ENCODE assay signal across 1 cellular context in genomic region chr1:202018476-202019234, GRCh38.
TF ChIP-seq lines count a peak whose summit lies in the region.

No MANE protein-coding gene starts in this region.

TF ChIP-seq in HepG2, 621 proteins besides CTCF, POLR2A, EP300 and RAD21 (continued from another document and continues in another):
- TF ChIP-seq ZNF687 (CRISPR knock-in tag; IDR thresholded peaks at IDR 0.05) (peak; percentile 75), ZNF761 (CRISPR knock-in tag; conservative IDR thresholded peaks at IDR 0.05) (no peak), FOSL1 (CRISPR knock-in tag; IDR thresholded peaks at IDR 0.05; ENCODE audit: borderline replicate concordance) (0 out of 2 replicates have a peak, but pooled peaks have one; percentile 28), GABPB1 (CRISPR knock-in tag; IDR thresholded peaks at IDR 0.05) (peak; percentile 18; the same call in 1 of the 2 replicates), ZFX (CRISPR knock-in tag; IDR thresholded peaks at IDR 0.05; ENCODE audit: low read depth) (peak; percentile 46; the same call in 1 of the 2 replicates), ZNF615 (CRISPR knock-in tag; IDR thresholded peaks at IDR 0.05; ENCODE audit: borderline replicate concordance) (no peak), DMAP1 (CRISPR knock-in tag; IDR thresholded peaks at IDR 0.05) (peak; percentile 19; the same call in 1 of the 2 replicates), THRA (CRISPR knock-in tag; IDR thresholded peaks at IDR 0.05; ENCODE audit: borderline replicate concordance) (0 out of 2 replicates have a peak, but pooled peaks have one; percentile 15), SOX6 (IDR thresholded peaks at IDR 0.05) (no peak), SOX6 (CRISPR knock-in tag; IDR thresholded peaks at IDR 0.05) (peak; percentile 82; the same call in 1 of the 2 replicates), GATAD2A (CRISPR knock-in tag; IDR thresholded peaks at IDR 0.05) (peak; percentile 69), ZNF281 (CRISPR knock-in tag; IDR thresholded peaks at IDR 0.05; ENCODE audit: borderline replicate concordance) (peak; percentile 82), ZNF414 (CRISPR knock-in tag; IDR thresholded peaks at IDR 0.05) (0 out of 2 replicates have a peak, but pooled peaks have one; percentile 23), ZNF263 (CRISPR knock-in tag; IDR thresholded peaks at IDR 0.05) (peak; percentile 60), ZNF17 (CRISPR knock-in tag; IDR thresholded peaks at IDR 0.05) (no peak), ATF7 (IDR thresholded peaks at IDR 0.05) (no peak), ATF7 (CRISPR knock-in tag; IDR thresholded peaks at IDR 0.05) (no peak), ZNF253 (CRISPR knock-in tag; IDR thresholded peaks at IDR 0.05; ENCODE audit: borderline replicate concordance) (peak; percentile 46; the same call in 1 of the 2 replicates), SOX5 (CRISPR knock-in tag; IDR thresholded peaks at IDR 0.05; ENCODE audit: borderline replicate concordance) (peak; percentile 52; the same call in 1 of the 2 replicates), MYPOP (CRISPR knock-in tag; IDR thresholded peaks at IDR 0.05) (peak; percentile 69), MEIS2 (CRISPR knock-in tag; IDR thresholded peaks at IDR 0.05) (no peak), ZNF670 (CRISPR knock-in tag; IDR thresholded peaks at IDR 0.05; ENCODE audit: borderline replicate concordance) (peak; percentile 53; the same call in 1 of the 2 replicates), ARNTL (CRISPR knock-in tag; IDR thresholded peaks at IDR 0.05) (peak; percentile 78), ZBTB10 (CRISPR knock-in tag; IDR thresholded peaks at IDR 0.05; ENCODE audit: borderline replicate concordance) (0 out of 2 replicates have a peak, but pooled peaks have one; percentile 46), ZNF746 (CRISPR knock-in tag; IDR thresholded peaks at IDR 0.05) (peak; percentile 73; the same call in 1 of the 2 replicates), ARNT (IDR thresholded peaks at IDR 0.05) (no peak), ZBTB34 (CRISPR knock-in tag; IDR thresholded peaks at IDR 0.05) (peak; percentile 63; the same call in 1 of the 2 replicates), ZNF430 (CRISPR knock-in tag; IDR thresholded peaks at IDR 0.05) (peak; percentile 38; the same call in 1 of the 2 replicates), KIAA2018 (CRISPR knock-in tag; IDR thresholded peaks at IDR 0.05; ENCODE audit: borderline replicate concordance) (no peak), RBFOX2 (IDR thresholded peaks at IDR 0.05; ENCODE audit: low read depth, low read length) (0 out of 2 replicates have a peak, but pooled peaks have one; percentile 8), SNAPC2 (CRISPR knock-in tag; IDR thresholded peaks at IDR 0.05) (0 out of 2 replicates have a peak, but pooled peaks have one; percentile 45), ZNF143 (CRISPR knock-in tag; IDR thresholded peaks at IDR 0.05) (peak; percentile 43; the same call in 1 of the 2 replicates), SMAD1 (CRISPR knock-in tag; IDR thresholded peaks at IDR 0.05; ENCODE audit: borderline replicate concordance, low read depth) (0 out of 2 replicates have a peak, but pooled peaks have one; percentile 46)
